12 cellular contexts compared by ENCODE assay signal in genomic region chr17:61402073-61402541, GRCh38. TPM values are rescaled to one million over a fixed set of nuclear protein-coding genes. Genes with fewer than 3 reads are reported as not detected.
DNase-seq lines count a peak whose midpoint lies in the region; ATAC-seq and TF ChIP-seq lines count a peak whose summit lies in the region.
"Had no signal": no experiment of that assay in that cellular context is flagged by ENCODE, and none has a peak within 500 bp of the region (broad histone marks: within the 10 kb centered on the region; RNA-seq: fewer than 3 reads in every experiment).

No MANE protein-coding gene starts in this region.

- H3K27me3 ChIP-seq in right lobe of liver (peaks cover 0 to 68% of the 10 kb centered on the region in 2 donors), subcutaneous abdominal adipose tissue (ENCODE audit: control insufficient read depth in 5 of 5, insufficient read depth in 4 of 5, low read length in 5 of 5) (peaks cover 11 to 59% (median 51%) of the 10 kb centered on the region in 5 donors)

- peak overlapping the region; percentile 57 for H3K4me3 Mint-ChIP-seq in T-helper 1 cell treated with Interleukin-12 subunit alpha and Interleukin-12 subunit beta and Interleukin-4 antibody, amounts not matched to agents 30 μg/mL and 1 μg/mL, for 36 hours
- peak overlapping the region in 4 of 5 experiments; percentile 23 to 83 (median 56) for H3K4me3 Mint-ChIP-seq in brain

- 32% methylated on average over 5 of the region's 11 CpGs for WGBS in right lobe of liver (ENCODE audit: insufficient coverage, low coverage, low lambda C conversion rate, missing lambda C conversion rate)

- H3K4me1 ChIP-seq in right lobe of liver (peaks cover 0 to 29% (median 2%) of the 10 kb centered on the region in 4 donors), subcutaneous abdominal adipose tissue (ENCODE audit: control insufficient read depth in 5 of 5, insufficient read depth in 5 of 5, low read length in 5 of 5) (peaks cover 0 to 72% (median 54%) of the 10 kb centered on the region in 5 donors)

- DNase-seq in T-helper 1 cell, result no peak
- DNase-seq in right lobe of liver, result no peak
- no peak for DNase-seq in NCI-H82 (lab: John Stamatoyannopoulos, UW)
- DNase-seq: NCI-H1417 treated with DMSO at 0.1 percent for 48 hours had no signal

- H3K36me3 ChIP-seq in right lobe of liver (no peaks in the 10 kb centered on the region), subcutaneous abdominal adipose tissue (ENCODE audit: control insufficient read depth in 5 of 5, insufficient read depth in 5 of 5, low read length in 5 of 5) (peaks cover 0 to 9% (median 6%) of the 10 kb centered on the region in 5 donors)

- TF ChIP-seq CTCF in brain (conservative IDR thresholded peaks at IDR 0.05) (no peak), right lobe of liver (IDR thresholded peaks at IDR 0.05) (no peak)

- H3K4me3 ChIP-seq in right lobe of liver (peak overlapping the region in 2 of 3 donors; percentile 35 to 49), subcutaneous abdominal adipose tissue (ENCODE audit: low read depth in 1 of 5, low read length in 5 of 5) (peak overlapping the region in 3 of 5 donors; percentile 62 to 73 (median 68))

- no peaks in the 10 kb centered on the region for H3K9me3 Mint-ChIP-seq in T-helper 1 cell treated with Interleukin-12 subunit alpha and Interleukin-12 subunit beta and Interleukin-4 antibody, amounts not matched to agents 30 μg/mL and 1 μg/mL, for 36 hours
- H3K9me3 Mint-ChIP-seq in brain, result peaks cover 0 to 8% (median 5%) of the 10 kb centered on the region in 5 experiments

- H3K27ac ChIP-seq in right lobe of liver (peak overlapping the region in 1 of 3 donors; percentile 28), subcutaneous abdominal adipose tissue (ENCODE audit: low read depth, low read length) (no peak overlapping the region)
- H3K27ac ChIP-seq: parathyroid adenoma had no signal

- no peaks in the 10 kb centered on the region for H3K9me3 ChIP-seq in right lobe of liver
- no peaks in the 10 kb centered on the region for H3K9me3 ChIP-seq in subcutaneous abdominal adipose tissue (ENCODE audit: control insufficient read depth in 5 of 5, low read length in 5 of 5)

- H3K4me1 Mint-ChIP-seq in T-helper 1 cell treated with Interleukin-12 subunit alpha and Interleukin-12 subunit beta and Interleukin-4 antibody, amounts not matched to agents 30 μg/mL and 1 μg/mL, for 36 hours (ENCODE audit: low read depth), result peaks cover 24% of the 10 kb centered on the region
- H3K4me1 Mint-ChIP-seq in brain, result peaks cover 32% of the 10 kb centered on the region

- intact Hi-C loops in right lobe of liver (cut with DNase I), result loop anchor here in 1 of 2 donors (10.0 kb wide), 1 partner anchor 677 kb away; no protein-coding TSS in a partner anchor

- H3K27me3 Mint-ChIP-seq in T-helper 1 cell treated with Interleukin-12 subunit alpha and Interleukin-12 subunit beta and Interleukin-4 antibody, amounts not matched to agents 30 μg/mL and 1 μg/mL, for 36 hours (ENCODE audit: low read depth), result peaks cover 65% of the 10 kb centered on the region
- peaks cover 93% of the 10 kb centered on the region for H3K27me3 Mint-ChIP-seq in brain

- H3K9ac ChIP-seq in subcutaneous abdominal adipose tissue (ENCODE audit: low read length in 5 of 5), result peak overlapping the region in 1 of 5 donors; percentile 42
- H3K9ac ChIP-seq: parathyroid adenoma had no signal

- ATAC-seq in right lobe of liver, result no peak
- ATAC-seq in HG03521 (IDR thresholded peaks at IDR 0.05; ENCODE audit: unreplicated experiment), result no peak
- ATAC-seq in GM21515 (IDR thresholded peaks at IDR 0.05; ENCODE audit: unreplicated experiment), result no peak

- peaks cover 2% of the 10 kb centered on the region for H3K36me3 Mint-ChIP-seq in T-helper 1 cell treated with Interleukin-12 subunit alpha and Interleukin-12 subunit beta and Interleukin-4 antibody, amounts not matched to agents 30 μg/mL and 1 μg/mL, for 36 hours (ENCODE audit: low read depth)
- no peaks in the 10 kb centered on the region for H3K36me3 Mint-ChIP-seq in brain

- no peak overlapping the region for H3K27ac Mint-ChIP-seq in T-helper 1 cell treated with Interleukin-12 subunit alpha and Interleukin-12 subunit beta and Interleukin-4 antibody, amounts not matched to agents 30 μg/mL and 1 μg/mL, for 36 hours
- H3K27ac Mint-ChIP-seq in brain, result peak overlapping the region in 2 of 5 experiments; percentile 46 to 61

- TF ChIP-seq POLR2A in right lobe of liver (IDR thresholded peaks at IDR 0.05), result no peak

RNA-seq across cellular contexts. Expression of gene TBX2, which starts 2.5 kb away (rescaled TPM):
- polyA plus RNA-seq in brain (ENCODE audit: insufficient read depth, low read depth, low replicate concordance), result 5.5 TPM
- 1 to 10 TPM; 1.9 to 4.4 (median 2.7) TPM for total RNA-seq in right lobe of liver

RNA-seq across cellular contexts. Expression of gene TBX4, which starts 50.1 kb away (rescaled TPM):
- polyA plus RNA-seq in brain (ENCODE audit: insufficient read depth, low read depth, low replicate concordance), result not detected
- total RNA-seq in right lobe of liver, result not detected
- total RNA-seq: bronchial epithelial cell, RPMI7951 had no signal
